Comparison of ENCODE assay signal across 9 cellular contexts in genomic region chr4:104444685-104445084, GRCh38.
"Had no signal": no experiment of that assay in that cellular context is flagged by ENCODE, and none has a peak within 500 bp of the region (broad histone marks: within the 10 kb centered on the region; RNA-seq: fewer than 3 reads in every experiment).

No MANE protein-coding gene starts in this region.

- DNase-seq: GM23248, GOT3, H7, H9, HCEC 1CT, HFFc6 had no signal

- H2AFZ ChIP-seq: GM23248 had no signal

- H3K9me3 ChIP-seq: HAP-1 had no signal

- H3K4me2 ChIP-seq: GM23338 had no signal

- H3K4me1 ChIP-seq: HAP-1 had no signal

- H3K9ac ChIP-seq: GM23248 had no signal

- H3K36me3 ChIP-seq: HAP-1 had no signal

- H3K27ac ChIP-seq: GM23248 had no signal

- H3K4me3 ChIP-seq: GM23248, GM23338, HAP-1 had no signal

- ATAC-seq: GM23338, HCT116 had no signal
